In genomic region chr10:44195120-44196007, GRCh38 we compare ENCODE assay signal across 8 cellular contexts.
A peak's percentile ranks its signal among the peaks of the same experiment; 100 is the strongest.
DNase-seq lines count a peak whose midpoint lies in the region; TF ChIP-seq lines count a peak whose summit lies in the region.

No MANE protein-coding gene starts in this region.

- DNase-seq in RWPE1 (ENCODE audit: low spot score) (peak; percentile 24), fibroblast of pulmonary artery (ENCODE audit: low read depth) (peak; percentile 91), osteocyte (ENCODE audit: extremely low spot score, unreplicated experiment) (peak; percentile 89), NCI-H146 (lab: John Stamatoyannopoulos, UW) (no peak), NOMO-1 (lab: John Stamatoyannopoulos, UW; ENCODE audit: unreplicated experiment in 2 of 2) (no peak)
- DNase-seq in stimulated activated naive CD4-positive, alpha-beta T cell (lab: John Stamatoyannopoulos, UW), result no peak
- no peak for DNase-seq in stimulated activated CD8-positive, alpha-beta memory T cell treated with anti-CD3 and anti-CD28 coated beads, Interleukin-4, amount 100 ng/mL, for 48 hours

- CTCF ChIA-PET in RWPE1 (lab: Yijun Ruan, JAX), result no interaction called here

- H3K27ac ChIP-seq in BLaER1 treated with 17β-estradiol and CSF1 and Interleukin-3, amounts not matched to agents 10 nM and 100 nM, result no peak overlapping the region
- H3K27ac ChIP-seq in RWPE1, result peak overlapping the region; percentile 70

- TF ChIP-seq CTCF in RWPE1 (conservative IDR thresholded peaks at IDR 0.05; ENCODE audit: low read depth) (no peak), fibroblast of pulmonary artery (IDR thresholded peaks at IDR 0.05; ENCODE audit: low read length, missing control alignments) (no peak), osteocyte (IDR thresholded peaks at IDR 0.05) (no peak)

- H3K4me3 ChIP-seq in BLaER1 treated with 17β-estradiol and CSF1 and Interleukin-3, amounts not matched to agents 10 nM and 100 nM, result no peak overlapping the region
- no peak overlapping the region for H3K4me3 ChIP-seq in fibroblast of pulmonary artery (replicated peaks; ENCODE audit: low read depth, low read length)

- peaks cover 0 to 10% (median 7%) of the 10 kb centered on the region in 11 experiments; a peak in 12 of 22 replicates for H3K9me3 ChIP-seq in BLaER1 treated with 17β-estradiol and CSF1 and Interleukin-3, amounts not matched to agents 10 nM and 100 nM (replicated peaks in 1 of 11)

- H3K4me1 ChIP-seq in BLaER1 treated with 17β-estradiol and CSF1 and Interleukin-3, amounts not matched to agents 10 nM and 100 nM, result peaks cover 9 to 26% (median 12%) of the 10 kb centered on the region in 10 experiments

- peaks cover 55% of the 10 kb centered on the region for H3K4me1 Mint-ChIP-seq in osteocyte (ENCODE audit: unreplicated experiment)

- H4K20me1 ChIP-seq in BLaER1 treated with 17β-estradiol and CSF1 and Interleukin-3, amounts not matched to agents 10 nM and 100 nM, result no peaks in the 10 kb centered on the region

- H3K27me3 Mint-ChIP-seq in osteocyte (ENCODE audit: unreplicated experiment), result peaks cover 28% of the 10 kb centered on the region

- H3K9me3 Mint-ChIP-seq in osteocyte (ENCODE audit: unreplicated experiment), result peaks cover 8% of the 10 kb centered on the region

- peak overlapping the region; percentile 13 to 56 (median 35); a peak in 21 of 22 replicates for H3K4me2 ChIP-seq in BLaER1 treated with 17β-estradiol and CSF1 and Interleukin-3, amounts not matched to agents 10 nM and 100 nM

- no peaks in the 10 kb centered on the region for H3K27me3 ChIP-seq in BLaER1 treated with 17β-estradiol and CSF1 and Interleukin-3, amounts not matched to agents 10 nM and 100 nM

- H3K27ac Mint-ChIP-seq in osteocyte (ENCODE audit: unreplicated experiment), result peak overlapping the region; percentile 17

- no peaks in the 10 kb centered on the region for H3K36me3 ChIP-seq in BLaER1 treated with 17β-estradiol and CSF1 and Interleukin-3, amounts not matched to agents 10 nM and 100 nM

- H3K36me3 Mint-ChIP-seq in osteocyte (ENCODE audit: unreplicated experiment), result no peaks in the 10 kb centered on the region

- H3K9ac ChIP-seq in BLaER1 treated with 17β-estradiol and CSF1 and Interleukin-3, amounts not matched to agents 10 nM and 100 nM, result no peak overlapping the region

- no peak overlapping the region for H3K4me3 Mint-ChIP-seq in osteocyte (ENCODE audit: unreplicated experiment)

- POLR2A ChIA-PET in RWPE1 (lab: Yijun Ruan, JAX; ENCODE audit: low non-redundant PET), result no interaction called here

Comparison
In these comparisons a context has a peak if more than half of its experiments do, and no peak if none do; other contexts are left out.
1. DNase-seq: peak in RWPE1 (single experiment), fibroblast of pulmonary artery (single experiment) and osteocyte (single experiment); none in NCI-H146 (single experiment), stimulated activated naive CD4-positive, alpha-beta T cell (0 of 6), stimulated activated CD8-positive, alpha-beta memory T cell treated with anti-CD3 and anti-CD28 coated beads, Interleukin-4, amount 100 ng/mL, for 48 hours (single experiment) and NOMO-1 (0 of 2).